In genomic region chr10:103852189-103852711, GRCh38 we compare ENCODE assay signal across 13 cellular contexts. TPM values are rescaled to one million over a fixed set of nuclear protein-coding genes. Genes with fewer than 3 reads are reported as not detected.
DNase-seq lines count a peak whose midpoint lies in the region; ATAC-seq lines count a peak whose summit lies in the region.
"Had no signal": no experiment of that assay in that cellular context is flagged by ENCODE, and none has a peak within 500 bp of the region (broad histone marks: within the 10 kb centered on the region; RNA-seq: fewer than 3 reads in every experiment).

No MANE protein-coding gene starts in this region.

- intact Hi-C loops in right cardiac atrium (cut with DNase I), result loop anchor here in 1 of 4 donors (10.0 kb wide), 1 partner anchor 77 kb away; no protein-coding TSS in a partner anchor

- H3K9me3 ChIP-seq in right cardiac atrium (ENCODE audit: control insufficient read depth, low read length), result no peaks in the 10 kb centered on the region
- H3K9me3 ChIP-seq: Caco-2, pancreas had no signal

- peak overlapping the region; percentile 71 for H3K27ac ChIP-seq in right cardiac atrium (ENCODE audit: low read length)

- H3K4me1 ChIP-seq in right cardiac atrium (ENCODE audit: control insufficient read depth, insufficient read depth, low read length), result peaks cover 33% of the 10 kb centered on the region

- H3K4me3 ChIP-seq in right cardiac atrium (ENCODE audit: low read length) (no peak overlapping the region), skeletal muscle cell (ENCODE audit: low read depth, low read length) (peak overlapping the region; percentile 80)
- H3K4me3 ChIP-seq: pancreas had no signal

- peak; percentile 2 to 11 for ATAC-seq in right cardiac atrium
- no peak for ATAC-seq in HG02884 (IDR thresholded peaks at IDR 0.05; ENCODE audit: unreplicated experiment)
- ATAC-seq in HG02938 (IDR thresholded peaks at IDR 0.05; ENCODE audit: unreplicated experiment), result no peak
- ATAC-seq: pancreas, PC-3 had no signal

- DNase-seq in GM04503 (ENCODE audit: low read depth) (peak; percentile 88), astrocyte of the hippocampus (ENCODE audit: low read depth, low spot score) (peak; percentile 56), right cardiac atrium (peak; percentile 49 to 75 (median 68)), skeletal muscle cell (ENCODE audit: low read depth) (peak; percentile 95), NCI-H1436 treated with DMSO at 0.1 percent for 48 hours (lab: John Stamatoyannopoulos, UW) (no peak), SW 1271 (lab: John Stamatoyannopoulos, UW) (no peak)
- DNase-seq: Caco-2, NCI-H2081, pancreas, PC-3 had no signal

- H3K27me3 ChIP-seq in right cardiac atrium (ENCODE audit: control insufficient read depth, insufficient read depth), result no peaks in the 10 kb centered on the region
- H3K27me3 ChIP-seq: dorsolateral prefrontal cortex, pancreas had no signal

- 38% methylated on average over 11 of the region's 11 CpGs for WGBS in right cardiac atrium

RNA-seq across cellular contexts. Expression of gene SH3PXD2A, which starts 3.1 kb away (rescaled TPM):
- 10 to 100 TPM; 30.2 to 31.7 (median 31.0) TPM for total RNA-seq in right cardiac atrium
- 13.5 TPM for polyA plus RNA-seq in right cardiac atrium

Comparison
In these comparisons a context has a peak if more than half of its experiments do, and no peak if none do; other contexts are left out.
1. DNase-seq: peak in GM04503 (single experiment), astrocyte of the hippocampus (single experiment), right cardiac atrium (3 of 3) and skeletal muscle cell (single experiment); none in NCI-H1436 treated with DMSO at 0.1 percent for 48 hours (single experiment) and SW 1271 (0 of 2).
2. ATAC-seq: peak in right cardiac atrium (2 of 2); none in HG02884 (single experiment) and HG02938 (single experiment).